Comparison of ENCODE assay signal across 8 cellular contexts in genomic region chr5:138464018-138464387, GRCh38. TPM values are rescaled to one million over a fixed set of nuclear protein-coding genes. Genes with fewer than 3 reads are reported as not detected.
DNase-seq lines count a peak whose midpoint lies in the region; FAIRE-seq and TF ChIP-seq lines count a peak whose summit lies in the region.

No MANE protein-coding gene starts in this region.

- FAIRE-seq in G401.6 (lab: Jason Lieb, UNC): peak; percentile 68

- H3K9me3 ChIP-seq in Loucy (ENCODE audit: insufficient read depth, low read depth, low read length) (no peaks in the 10 kb centered on the region), neutrophil (no peaks in the 10 kb centered on the region)

- no peaks in the 10 kb centered on the region for H3F3A ChIP-seq in Loucy (ENCODE audit: low read depth)

- no peaks in the 10 kb centered on the region for H3K9me2 ChIP-seq in Loucy (replicated peaks; ENCODE audit: low read depth, low read length)

- peak overlapping the region; percentile 94 for H2AFZ ChIP-seq in Loucy (ENCODE audit: low read length)

- peaks cover 4% of the 10 kb centered on the region for H4K20me1 ChIP-seq in Loucy (ENCODE audit: insufficient read depth, low read length, poor library complexity, severe bottlenecking)

- H3K79me2 ChIP-seq in Loucy (ENCODE audit: insufficient read depth, low read length): no peaks in the 10 kb centered on the region

- H3K4me2 ChIP-seq in Loucy (ENCODE audit: low read depth, low read length, poor library complexity, severe bottlenecking): peak overlapping the region; percentile 95

- H3K4me1 ChIP-seq in Loucy (ENCODE audit: insufficient read depth, low read length, poor library complexity, severe bottlenecking) (peaks cover 23% of the 10 kb centered on the region), neutrophil (ENCODE audit: control insufficient read depth in 1 of 2, insufficient read depth in 1 of 2, low read depth in 1 of 2, low read length in 1 of 2) (peaks cover 24% of the 10 kb centered on the region in 2 experiments)

- no peaks in the 10 kb centered on the region; the same call in 1 of the 2 replicates for H3K36me3 ChIP-seq in H7 (replicated peaks; ENCODE audit: control insufficient read depth, insufficient read depth, low read length)
- no peaks in the 10 kb centered on the region for H3K36me3 ChIP-seq in Loucy (ENCODE audit: insufficient read depth, low read length)
- no peaks in the 10 kb centered on the region for H3K36me3 ChIP-seq in neutrophil

- H3K27me3 ChIP-seq in H7 (ENCODE audit: control insufficient read depth, insufficient read depth, low read length): peaks cover 24% of the 10 kb centered on the region
- peaks cover 29% of the 10 kb centered on the region for H3K27me3 ChIP-seq in Loucy (ENCODE audit: insufficient read depth, low read length, poor library complexity, severe bottlenecking)
- peaks cover 31% of the 10 kb centered on the region for H3K27me3 ChIP-seq in neutrophil

- H3K9ac ChIP-seq in Loucy (ENCODE audit: low read depth, low read length, poor library complexity, severe bottlenecking): peak overlapping the region; percentile 82

- TF ChIP-seq CTCF in Loucy (conservative IDR thresholded peaks at IDR 0.05; ENCODE audit: low read length) (peak; percentile 73), neutrophil (IDR thresholded peaks at IDR 0.05) (peak; percentile 93)

- H3K4me3 ChIP-seq in H7 (ENCODE audit: insufficient read depth, low read depth, low read length): peak overlapping the region; percentile 64
- peak overlapping the region; percentile 82 for H3K4me3 ChIP-seq in Loucy (ENCODE audit: low read length, poor library complexity, severe bottlenecking)
- peak overlapping the region; percentile 86 to 99 for H3K4me3 ChIP-seq in neutrophil (ENCODE audit: low read depth in 1 of 2, low read length in 1 of 2)

- DNase-seq in H7 (peak; percentile 98), SHP77 treated with DMSO at 0.1 percent for 48 hours (lab: John Stamatoyannopoulos, UW) (peak; percentile 76), foreskin melanocyte (peak; percentile 92), substantia nigra (lab: John Stamatoyannopoulos, UW) (peak; percentile 53 to 96 (median 85))
- peak; percentile 91 for DNase-seq in activated gamma-delta T cell treated with anti-CD3 and anti-CD28 coated beads, Interleukin-2, amount 50 U/mL, for 16 hours (ENCODE audit: low read depth)

- H3K27ac ChIP-seq in neutrophil: peak overlapping the region; percentile 99
- peak overlapping the region; percentile 91 for H3K27ac ChIP-seq in substantia nigra (ENCODE audit: low read depth, low read length, poor library complexity, severe bottlenecking)

RNA-seq across cellular contexts. Expression of gene EGR1, which starts 1.3 kb away (rescaled TPM):
- total RNA-seq in H7 (2014; rRNA removed; shearing (Covaris generic)): 0.10 and 7.5 TPM in 2 replicates

RNA-seq across cellular contexts. Expression of gene REEP2, which starts 25.1 kb away (rescaled TPM):
- total RNA-seq in H7 (2014; rRNA removed; shearing (Covaris generic)): 18.3 and 20.3 TPM in 2 replicates

Comparison
In these comparisons a context has a peak if more than half of its experiments do, and no peak if none do; other contexts are left out.
1. Peak in every context shown above with its lines: DNase-seq, H3K4me3 ChIP-seq and H3K27ac ChIP-seq.